Comparison of ENCODE assay signal across 17 cellular contexts in genomic region chr6:84003140-84003539, GRCh38. TPM values are rescaled to one million over a fixed set of nuclear protein-coding genes. Genes with fewer than 3 reads are reported as not detected.
DNase-seq lines count a peak whose midpoint lies in the region; ATAC-seq, FAIRE-seq and TF ChIP-seq lines count a peak whose summit lies in the region.
"Had no signal": no experiment of that assay in that cellular context is flagged by ENCODE, and none has a peak within 500 bp of the region (broad histone marks: within the 10 kb centered on the region; RNA-seq: fewer than 3 reads in every experiment).

No MANE protein-coding gene starts in this region.

- H3K4me1 ChIP-seq in HepG2 (ENCODE audit: insufficient read depth, low read length) (no peaks in the 10 kb centered on the region), right lobe of liver (no peaks in the 10 kb centered on the region)
- H3K4me1 ChIP-seq: Caco-2, HAP-1 had no signal

- BruUV-seq in HepG2 (replicated peaks; lab: Mats Ljungman, UMichigan) = no TSS peak

- H3K27ac ChIP-seq in HepG2 (ENCODE audit: extremely low read length, insufficient read depth, low read length) (no peak overlapping the region), right lobe of liver (no peak overlapping the region), neural cell (ENCODE audit: low read length) (no peak overlapping the region)

- no peaks in the 10 kb centered on the region for H3F3A ChIP-seq in neural cell (ENCODE audit: insufficient read depth, low read length, poor library complexity, severe bottlenecking)

- ATAC-seq in HepG2 (no peak), right lobe of liver (no peak)
- ATAC-seq: CD8-positive, alpha-beta T cell; GM12878 had no signal

- H3K9ac ChIP-seq in HepG2 (ENCODE audit: insufficient read depth, low read depth, low read length) (no peak overlapping the region), neural cell (ENCODE audit: low read length) (no peak overlapping the region)

- H3K4me3 ChIP-seq in HepG2 (replicated peaks in 1 of 3; ENCODE audit: insufficient read depth in 1 of 3, low read depth in 2 of 3, low read length in 3 of 3) (no peak overlapping the region), right lobe of liver (no peak overlapping the region), neural cell (ENCODE audit: low read length) (peak overlapping the region; percentile 1)
- H3K4me3 ChIP-seq: GM12878, HAP-1 had no signal

- in situ Hi-C loops in HepG2 (cut with HindIII; ENCODE audit: extremely low pct_ligation_motif_present, low pct_unique_long_range_greater_than_20kb) = no loop called here

- TF ChIP-seq POLR2A in HepG2 (IDR thresholded peaks at IDR 0.05; ENCODE audit: insufficient read depth in 1 of 2, low read depth in 2 of 2, low read length in 2 of 2) (no peak), right lobe of liver (IDR thresholded peaks at IDR 0.05) (no peak)

- H4K20me1 ChIP-seq in HepG2 (ENCODE audit: insufficient read depth, low read length) (no peaks in the 10 kb centered on the region), neural cell (ENCODE audit: insufficient read depth) (no peaks in the 10 kb centered on the region)

- intact Hi-C loops in HepG2 (cut with micrococcal nuclease; ENCODE audit: unreplicated experiment) (no loop called here), right lobe of liver (cut with DNase I) (no loop called here)

- H3K36me3 ChIP-seq in HepG2 (replicated peaks in 1 of 2; ENCODE audit: control insufficient read depth in 1 of 2, insufficient read depth in 2 of 2, low read length in 2 of 2) = no peaks in the 10 kb centered on the region
- H3K36me3 ChIP-seq in right lobe of liver = no peaks in the 10 kb centered on the region
- H3K36me3 ChIP-seq in neural cell (ENCODE audit: insufficient read depth, low read length) = no peaks in the 10 kb centered on the region
- H3K36me3 ChIP-seq: HAP-1 had no signal

- H2AFZ ChIP-seq in HepG2 (ENCODE audit: low read length) (no peak overlapping the region), neural cell (ENCODE audit: low read depth, low read length) (no peak overlapping the region)

- H3K4me2 ChIP-seq in HepG2 (ENCODE audit: low read depth, low read length) (no peak overlapping the region), neural cell (ENCODE audit: low read length) (no peak overlapping the region)

- H3K9me3 Mint-ChIP-seq in immature natural killer cell = peaks cover 0 to 4% (median 0%) of the 10 kb centered on the region in 6 donors
- H3K9me3 Mint-ChIP-seq: CD8-positive, alpha-beta T cell; IgD-negative memory B cell had no signal

- peaks cover 2 to 10% (median 6%) of the 10 kb centered on the region in 3 donors for H3K27me3 Mint-ChIP-seq in immature natural killer cell (ENCODE audit: low read depth in 3 of 3)

- POLR2A ChIA-PET in HepG2 (lab: Yijun Ruan, JAX) = no interaction called here

- TF ChIP-seq CTCF in HepG2 (CRISPR knock-in tag; IDR thresholded peaks at IDR 0.05) (no peak), right lobe of liver (IDR thresholded peaks at IDR 0.05) (no peak), neural cell (IDR thresholded peaks at IDR 0.05; ENCODE audit: poor library complexity, severe bottlenecking) (no peak)

- H3K79me2 ChIP-seq in HepG2 (ENCODE audit: insufficient read depth, low read length) = no peaks in the 10 kb centered on the region
- H3K79me2 ChIP-seq in neural cell (replicated peaks; ENCODE audit: insufficient read depth, low read length) = no peaks in the 10 kb centered on the region

- WGBS in HepG2 (ENCODE audit: low lambda C conversion rate) = 20% methylated on average over 1 of the region's 1 CpG
- WGBS in right lobe of liver (ENCODE audit: insufficient coverage, low coverage, low lambda C conversion rate, missing lambda C conversion rate) = 30% methylated on average over 1 of the region's 1 CpG

- DNase-seq in HepG2 (ENCODE audit: low spot score) (no peak), right lobe of liver (no peak), NCI-H2227 treated with DMSO at 0.1 percent for 48 hours (lab: John Stamatoyannopoulos, UW) (peak; percentile 64), NCI-H187 (lab: John Stamatoyannopoulos, UW) (no peak), mucosa of gallbladder (ENCODE audit: low spot score) (no peak), immature natural killer cell (no peak)
- DNase-seq: Caco-2; CD8-positive, alpha-beta T cell had no signal

- TF ChIP-seq RAD21 in HepG2 (CRISPR knock-in tag; IDR thresholded peaks at IDR 0.05) (no peak), neural cell (conservative IDR thresholded peaks at IDR 0.05) (no peak)

- CTCF ChIA-PET in HepG2 (lab: Yijun Ruan, JAX; ENCODE audit: low intra/inter-chr PET ratio, low total read pairs) = no interaction called here

- H3K36me3 Mint-ChIP-seq in immature natural killer cell = no peaks in the 10 kb centered on the region
- H3K36me3 Mint-ChIP-seq: CD14-positive monocyte; CD8-positive, alpha-beta T cell; IgD-negative memory B cell had no signal

- no peaks in the 10 kb centered on the region for H3K9me3 ChIP-seq in HepG2 (ENCODE audit: low read length)
- no peaks in the 10 kb centered on the region for H3K9me3 ChIP-seq in right lobe of liver
- H3K9me3 ChIP-seq in neural cell (ENCODE audit: low read length) = no peaks in the 10 kb centered on the region
- H3K9me3 ChIP-seq: Caco-2, HAP-1 had no signal

- no peak for TF ChIP-seq EP300 in HepG2 (IDR thresholded peaks at IDR 0.05; ENCODE audit: low read depth in 2 of 2, low read length in 2 of 2)
- TF ChIP-seq EP300 in HepG2 (CRISPR knock-in tag; IDR thresholded peaks at IDR 0.05; ENCODE audit: borderline replicate concordance) = no peak
- TF ChIP-seq EP300 in neural cell (conservative IDR thresholded peaks at IDR 0.05; ENCODE audit: poor library complexity, severe bottlenecking) = no peak

- no peak overlapping the region for H3K4me3 Mint-ChIP-seq in immature natural killer cell
- H3K4me3 Mint-ChIP-seq: CD14-positive monocyte; CD8-positive, alpha-beta T cell; IgD-negative memory B cell had no signal

- H3K9me2 ChIP-seq in neural cell (ENCODE audit: insufficient read depth, low read length) = no peaks in the 10 kb centered on the region

- FAIRE-seq in HepG2 (lab: Jason Lieb, UNC) = no peak
- FAIRE-seq: A204.1, GM12878, GM18507, H1 had no signal

- no peaks in the 10 kb centered on the region for H3K4me1 Mint-ChIP-seq in immature natural killer cell
- H3K4me1 Mint-ChIP-seq: CD14-positive monocyte, IgD-negative memory B cell had no signal

- H3K27me3 ChIP-seq in HepG2 (ENCODE audit: control insufficient read depth in 1 of 2, insufficient read depth in 2 of 2, low read length in 2 of 2) (no peaks in the 10 kb centered on the region), right lobe of liver (no peaks in the 10 kb centered on the region), neural cell (ENCODE audit: insufficient read depth, low read depth, low read length) (no peaks in the 10 kb centered on the region)

- no peak overlapping the region for H3K27ac Mint-ChIP-seq in immature natural killer cell
- H3K27ac Mint-ChIP-seq: CD14-positive monocyte; CD8-positive, alpha-beta T cell; IgD-negative memory B cell had no signal

TF ChIP-seq in HepG2, 621 proteins besides CTCF, POLR2A, EP300 and RAD21 (continues in another document):
- peak; percentile 45; the same call in 1 of the 2 replicates for TF ChIP-seq RFX1 (IDR thresholded peaks at IDR 0.05)

RNA-seq across cellular contexts. Expression of gene MRAP2, which starts 30.4 kb away (rescaled TPM):
- total RNA-seq in HepG2 (2016; rRNA removed; fragmentation: Illumina TruSeq; extraction: Trizol) (3.5 and 3.8 TPM in 2 replicates), right lobe of liver (under 1 TPM in 3 of 6 experiments, not detected in 3; 0.12 to 0.35 (median 0.12) TPM), mucosa of gallbladder (1.9 TPM)
- 2.3 and 3.0 TPM in 2 replicates for total RNA-seq in HepG2 (2016; cell fraction: cytosol; rRNA removed; fragmentation: Illumina TruSeq; extraction: Trizol; ENCODE audit: low read depth)
- 3.6 TPM in 2 replicates for total RNA-seq in HepG2 (2016; cell fraction: insoluble cytoplasmic fraction; rRNA removed; fragmentation: Illumina TruSeq; extraction: Trizol)
- total RNA-seq in HepG2 (2016; cell fraction: membrane; rRNA removed; fragmentation: Illumina TruSeq; extraction: Trizol) = 4.7 and 5.5 TPM in 2 replicates
- 1.9 and 2.2 TPM in 2 replicates for total RNA-seq in HepG2 (2016; cell fraction: nucleus; rRNA removed; fragmentation: Illumina TruSeq; extraction: Trizol)
- polyA plus RNA-seq in HepG2 (2011; rRNA removed) (0.33 and 0.68 TPM in 2 replicates), neural cell (1.0 and 1.4 TPM in 2 replicates), immature natural killer cell (not detected)
- 0.36 and 0.68 TPM in 2 replicates for polyA plus RNA-seq in HepG2 (2011; cell fraction: cytosol; rRNA removed)
- 0.21 and 0.29 TPM in 2 replicates for polyA plus RNA-seq in HepG2 (2011; cell fraction: nucleus; rRNA removed)
- 0.16 and 0.21 TPM in 2 replicates for polyA plus RNA-seq in HepG2 (2012)
- 2.0 and 2.2 TPM in 2 replicates for polyA plus RNA-seq in HepG2 (2016; cell fraction: cytosol; fragmentation: Illumina TruSeq; extraction: Trizol; ENCODE audit: low read depth)
- 2.8 and 3.1 TPM in 2 replicates for polyA plus RNA-seq in HepG2 (2016; cell fraction: insoluble cytoplasmic fraction; fragmentation: Illumina TruSeq; extraction: Trizol; ENCODE audit: low read depth)
- 4.2 TPM in 2 replicates for polyA plus RNA-seq in HepG2 (2016; cell fraction: membrane; fragmentation: Illumina TruSeq; extraction: Trizol; ENCODE audit: low read depth)
- polyA plus RNA-seq in HepG2 (2016; cell fraction: nucleus; fragmentation: Illumina TruSeq; extraction: Trizol; ENCODE audit: insufficient read depth, low read depth) = 2.6 and 2.8 TPM in 2 replicates
- 0.34 TPM in 1 of 2 replicates, not detected in the other for polyA minus RNA-seq in HepG2 (2011; rRNA and poly(A)+ RNA removed; ENCODE audit: low replicate concordance)
- polyA minus RNA-seq in HepG2 (2011; cell fraction: cytosol; rRNA and poly(A)+ RNA removed) = 0.30 TPM in 1 of 2 replicates, not detected in the other
- polyA minus RNA-seq in HepG2 (2011; cell fraction: nucleus; rRNA and poly(A)+ RNA removed) = 0.25 and 0.26 TPM in 2 replicates
- polyA minus RNA-seq in neural cell = 0.97 and 1.6 TPM in 2 replicates
- total RNA-seq: CD8-positive, alpha-beta T cell; GM12878 had no signal
- polyA plus RNA-seq: AG04450, CD14-positive monocyte, GM12878, IgD-negative memory B cell had no signal
